30 cellular contexts compared by ENCODE assay signal in the genomic region with DNA sequence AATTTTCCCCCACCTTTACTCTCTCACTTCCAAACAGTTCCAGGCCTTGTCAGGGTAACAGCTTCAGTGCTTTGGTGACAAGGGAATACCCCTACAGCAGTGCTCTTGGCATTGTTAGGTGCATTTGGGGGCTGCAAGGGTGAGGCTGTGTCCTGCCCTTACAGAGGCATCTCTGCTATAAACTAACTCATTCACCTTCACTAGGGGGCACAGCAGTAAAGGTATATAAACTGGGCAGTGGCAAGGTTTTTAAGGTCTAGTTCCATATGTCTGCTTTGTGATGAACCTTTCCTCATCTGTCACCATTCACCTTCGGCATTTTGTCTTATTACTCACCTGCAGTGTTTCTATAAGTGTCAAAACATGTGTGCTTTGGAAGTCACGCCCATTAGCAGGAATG.
DNase-seq lines count a peak whose midpoint lies in the region; FAIRE-seq and TF ChIP-seq lines count a peak whose summit lies in the region.
"Had no signal": no experiment of that assay in that cellular context is flagged by ENCODE, and none has a peak within 500 bp of the region (broad histone marks: within the 10 kb centered on the region; RNA-seq: fewer than 3 reads in every experiment).

No MANE protein-coding gene starts in this region.

- no peak overlapping the region for H4K91ac ChIP-seq in H9 (ENCODE audit: insufficient read length, low read depth, low read length)

- WGBS in H9 (ENCODE audit: extremely low coverage, insufficient read length, low lambda C conversion rate), result no CpG with 5 or more reads among the region's 2 CpGs
- 69% methylated on average over 2 of the region's 2 CpGs for whole genome bisulfite sequencing in esophagus muscularis mucosa

- peaks cover 0 to 4% of the 10 kb centered on the region in 2 experiments; a peak in 3 of 4 replicates for H3K4me1 Mint-ChIP-seq in H9
- H3K4me1 Mint-ChIP-seq: activated naive CD8-positive, alpha-beta T cell treated with anti-CD3 and anti-CD28 coated beads for 36 hours; CD14-positive monocyte; immature natural killer cell; nephron had no signal

- no peaks in the 10 kb centered on the region for H3K36me3 ChIP-seq in OCI-LY7 (ENCODE audit: insufficient read depth, low read length)
- no peaks in the 10 kb centered on the region for H3K36me3 ChIP-seq in esophagus muscularis mucosa
- H3K36me3 ChIP-seq: breast epithelium, stomach had no signal

- no TSS peak for BruUV-seq in OCI-LY7 (replicated peaks; lab: Mats Ljungman, UMichigan)

- H3K14ac ChIP-seq in H9 (ENCODE audit: insufficient read depth, low read length), result no peak overlapping the region

- H3K56ac ChIP-seq in H9 (ENCODE audit: insufficient read length, low read depth, low read length), result no peak overlapping the region

- no peaks in the 10 kb centered on the region for H3K79me1 ChIP-seq in H9 (ENCODE audit: insufficient read depth, low read depth, low read length, poor library complexity, severe bottlenecking)

- no peaks in the 10 kb centered on the region for H3K9me3 Mint-ChIP-seq in H9
- H3K9me3 Mint-ChIP-seq: activated naive CD8-positive, alpha-beta T cell treated with anti-CD3 and anti-CD28 coated beads for 36 hours; CD14-positive monocyte; immature natural killer cell; nephron; T-helper 2 cell treated with Interferon-gamma antibody and Interleukin-4, amounts not matched to agents 5 μg/mL and 100 μg/mL, for 36 hours had no signal

- TF ChIP-seq CTCF in H9 (conservative IDR thresholded peaks at IDR 0.05) (peak; percentile 32; the same call in 2 of the 3 replicates), OCI-LY7 (conservative IDR thresholded peaks at IDR 0.05; ENCODE audit: low read length) (peak; percentile 42; the same call in 1 of the 2 replicates), esophagus muscularis mucosa (IDR thresholded peaks at IDR 0.05) (no peak), D721Med (IDR thresholded peaks at IDR 0.05; ENCODE audit: insufficient read depth, missing control alignments) (no peak)

- H3K23me2 ChIP-seq in H9 (ENCODE audit: insufficient read length, low read depth, low read length, poor library complexity, severe bottlenecking), result no peaks in the 10 kb centered on the region

- H3K27ac Mint-ChIP-seq in H9, result no peak overlapping the region
- H3K27ac Mint-ChIP-seq: activated naive CD8-positive, alpha-beta T cell treated with anti-CD3 and anti-CD28 coated beads for 36 hours; CD14-positive monocyte; immature natural killer cell; nephron; T-helper 2 cell treated with Interferon-gamma antibody and Interleukin-4, amounts not matched to agents 5 μg/mL and 100 μg/mL, for 36 hours had no signal

- no peaks in the 10 kb centered on the region for H3K27me3 ChIP-seq in H9 (ENCODE audit: insufficient read depth, low read length)
- no peaks in the 10 kb centered on the region for H3K27me3 ChIP-seq in esophagus muscularis mucosa
- H3K27me3 ChIP-seq: breast epithelium, dorsolateral prefrontal cortex, stomach had no signal

- H3K4me3 Mint-ChIP-seq in H9, result no peak overlapping the region
- H3K4me3 Mint-ChIP-seq: activated naive CD8-positive, alpha-beta T cell treated with anti-CD3 and anti-CD28 coated beads for 36 hours; CD14-positive monocyte; immature natural killer cell; nephron; T-helper 2 cell treated with Interferon-gamma antibody and Interleukin-4, amounts not matched to agents 5 μg/mL and 100 μg/mL, for 36 hours had no signal

- H3K9me3 ChIP-seq in H9 (ENCODE audit: control insufficient read depth, low read depth, low read length), result no peaks in the 10 kb centered on the region
- no peaks in the 10 kb centered on the region for H3K9me3 ChIP-seq in OCI-LY7 (ENCODE audit: low read length)
- no peaks in the 10 kb centered on the region for H3K9me3 ChIP-seq in esophagus muscularis mucosa
- H3K9me3 ChIP-seq: breast epithelium, stomach had no signal

- H3K18ac ChIP-seq in H9 (ENCODE audit: insufficient read length, low read depth, low read length), result no peak overlapping the region

- H3K4me2 ChIP-seq in H9 (ENCODE audit: insufficient read depth, insufficient read length, low read length) (no peak overlapping the region), OCI-LY7 (ENCODE audit: low read length) (no peak overlapping the region)

- H2BK12ac ChIP-seq in H9 (ENCODE audit: insufficient read length, low read depth, low read length), result no peak overlapping the region

- H3K79me2 ChIP-seq in H9 (ENCODE audit: insufficient read depth, low read length) (no peaks in the 10 kb centered on the region), OCI-LY7 (ENCODE audit: insufficient read depth, low read depth, low read length) (no peaks in the 10 kb centered on the region)

- peaks cover 4 to 11% (median 4%) of the 10 kb centered on the region in 3 experiments; a peak in 6 of 7 replicates for H3K36me3 Mint-ChIP-seq in H9 (ENCODE audit: insufficient read depth in 1 of 3, low read depth in 3 of 3)
- H3K36me3 Mint-ChIP-seq: activated naive CD8-positive, alpha-beta T cell treated with anti-CD3 and anti-CD28 coated beads for 36 hours; CD14-positive monocyte had no signal

- no peak for FAIRE-seq in D721Med (lab: Jason Lieb, UNC)
- FAIRE-seq: GM12892, urothelium cell line had no signal

- H2BK20ac ChIP-seq in H9 (ENCODE audit: low read depth, low read length, poor library complexity, severe bottlenecking), result no peak overlapping the region

- no peak overlapping the region for H4K5ac ChIP-seq in H9 (ENCODE audit: insufficient read length, low read depth, low read length)

- H3T11ph ChIP-seq in H9 (ENCODE audit: low read length), result no peak overlapping the region

- DNase-seq in DMS 273 (lab: John Stamatoyannopoulos, UW; ENCODE audit: unreplicated experiment) (peak; percentile 21), DMS 273 treated with DMSO at 0.1 percent for 48 hours (lab: John Stamatoyannopoulos, UW) (no peak), H9 (no peak), OCI-LY7 (ENCODE audit: low spot score) (peak; percentile 10), esophagus muscularis mucosa (ENCODE audit: extremely low spot score) (peak; percentile 55), SIG-M5 (lab: John Stamatoyannopoulos, UW) (no peak), D721Med (ENCODE audit: insufficient read length, low spot score) (no peak), DMS114 treated with DMSO at 0.1 percent for 48 hours (lab: John Stamatoyannopoulos, UW; ENCODE audit: unreplicated experiment) (no peak)
- DNase-seq: activated CD4-positive, alpha-beta T cell treated with anti-CD3 and anti-CD28 coated beads for 48 hours; activated CD8-positive, alpha-beta memory T cell treated with anti-CD3 and anti-CD28 coated beads for 24 hours; activated gamma-delta T cell; activated naive CD8-positive, alpha-beta T cell treated with anti-CD3 and anti-CD28 coated beads for 36 hours; activated T-cell treated with anti-CD3 and anti-CD28 coated beads for 4 hours; anterior cingulate cortex; dorsolateral prefrontal cortex; hypothalamus; immature natural killer cell; IMR-90; left cardiac atrium; NCI-H1092 treated with DMSO at 0.1 percent for 48 hours; NCI-H1930; stimulated activated CD4-positive, alpha-beta T cell treated with anti-CD3 and anti-CD28 coated beads, Interleukin-4, amount 100 ng/mL, for 1 hour; stomach had no signal

- no peak for TF ChIP-seq POLR2A in esophagus muscularis mucosa (IDR thresholded peaks at IDR 0.05; ENCODE audit: low read depth)

- H3K4me3 ChIP-seq in OCI-LY7 (ENCODE audit: low read depth, low read length, poor library complexity, severe bottlenecking) (no peak overlapping the region), esophagus muscularis mucosa (no peak overlapping the region)
- H3K4me3 ChIP-seq: breast epithelium, dorsolateral prefrontal cortex, stomach had no signal

- no peak overlapping the region for H3K4ac ChIP-seq in H9 (ENCODE audit: low read depth, low read length)

- POLR2A ChIA-PET in OCI-LY7 (lab: Charles Lee), result interaction anchor here (0.6 to 1.1 kb wide), 2 partner anchors 9 to 1299 kb away, joined by 3 to 7 read pairs; no protein-coding TSS in a partner anchor

- H4K8ac ChIP-seq in H9 (replicated peaks; ENCODE audit: insufficient read length, low read depth, low read length), result no peak overlapping the region

- intact Hi-C loops in OCI-LY7 (cut with micrococcal nuclease; ENCODE audit: unreplicated experiment) (no loop called here), esophagus muscularis mucosa (cut with DNase I) (no loop called here)

- no peak overlapping the region for H2BK120ac ChIP-seq in H9 (ENCODE audit: low read depth, low read length, poor library complexity, severe bottlenecking)

- H3K9ac ChIP-seq in H9 (ENCODE audit: extremely low read depth, insufficient read length, low read length), result no peak overlapping the region

- H3K27ac ChIP-seq in H9 (ENCODE audit: insufficient read length, low read depth, low read length) (no peak overlapping the region), OCI-LY7 (ENCODE audit: low read depth, low read length, poor library complexity, severe bottlenecking) (no peak overlapping the region), esophagus muscularis mucosa (replicated peaks in 1 of 4) (no peak overlapping the region)
- H3K27ac ChIP-seq: 22Rv1, breast epithelium, stomach had no signal

- H3K23ac ChIP-seq in H9 (ENCODE audit: insufficient read length, low read depth, low read length), result no peak overlapping the region

- H2BK15ac ChIP-seq in H9 (ENCODE audit: low read depth, low read length), result no peak overlapping the region

- H3K9me2 ChIP-seq in OCI-LY7 (ENCODE audit: insufficient read depth, low read length), result no peaks in the 10 kb centered on the region

- no peak overlapping the region for H2BK5ac ChIP-seq in H9 (ENCODE audit: insufficient read length, low read length)

- H3K4me1 ChIP-seq in H9 (ENCODE audit: insufficient read depth, low read length) (no peaks in the 10 kb centered on the region; the same call in 1 of the 2 replicates), OCI-LY7 (ENCODE audit: insufficient read depth, low read length, poor library complexity, severe bottlenecking) (no peaks in the 10 kb centered on the region), esophagus muscularis mucosa (no peaks in the 10 kb centered on the region)
- H3K4me1 ChIP-seq: breast epithelium, stomach had no signal

- H3K27me3 Mint-ChIP-seq in H9 (ENCODE audit: low read depth), result no peaks in the 10 kb centered on the region

- H2AFZ ChIP-seq in H9 (ENCODE audit: low read length) (no peak overlapping the region), OCI-LY7 (ENCODE audit: low read length) (no peak overlapping the region)

- H4K20me1 ChIP-seq in H9 (ENCODE audit: control insufficient read depth, insufficient read depth, insufficient read length) (no peaks in the 10 kb centered on the region), OCI-LY7 (ENCODE audit: insufficient read depth, low read length) (no peaks in the 10 kb centered on the region)

- TF ChIP-seq EP300 in esophagus muscularis mucosa (IDR thresholded peaks at IDR 0.05), result no peak

- CTCF ChIA-PET in OCI-LY7 (lab: Charles Lee; ENCODE audit: unreplicated experiment), result interaction anchor here (0.6 kb wide), 1 partner anchor 8 kb away, joined by 3 read pairs; no protein-coding TSS in a partner anchor

- H2AK5ac ChIP-seq in H9 (ENCODE audit: insufficient read length, low read length), result no peak overlapping the region

Comparison
In these comparisons a context has a peak if more than half of its experiments do, and no peak if none do; other contexts are left out.
1. DNase-seq: peak in DMS 273 (single experiment), OCI-LY7 (single experiment) and esophagus muscularis mucosa (single experiment); none in DMS 273 treated with DMSO at 0.1 percent for 48 hours (single experiment), H9 (single experiment), SIG-M5 (single experiment), D721Med (single experiment) and DMS114 treated with DMSO at 0.1 percent for 48 hours (single experiment).
2. CTCF ChIP-seq: peak in H9 (single experiment) and OCI-LY7 (single experiment); none in esophagus muscularis mucosa (0 of 3) and D721Med (single experiment).